In genomic region chr17:76718516-76718915, GRCh38 we compare ENCODE assay signal across 19 cellular contexts. TPM values are rescaled to one million over a fixed set of nuclear protein-coding genes. Genes with fewer than 3 reads are reported as not detected.
DNase-seq lines count a peak whose midpoint lies in the region; ATAC-seq, FAIRE-seq and TF ChIP-seq lines count a peak whose summit lies in the region.
"Had no signal": no experiment of that assay in that cellular context is flagged by ENCODE, and none has a peak within 500 bp of the region (broad histone marks: within the 10 kb centered on the region; RNA-seq: fewer than 3 reads in every experiment).

No MANE protein-coding gene starts in this region.

- H3K36me3 ChIP-seq in ACC112 (ENCODE audit: insufficient read depth, low read length) (peaks cover 37% of the 10 kb centered on the region), astrocyte (ENCODE audit: insufficient read depth, low read length) (peaks cover 58% of the 10 kb centered on the region), lower lobe of right lung (peaks cover 96% of the 10 kb centered on the region)
- H3K36me3 ChIP-seq in CD4-positive, CD25-positive, alpha-beta regulatory T cell (ENCODE audit: control insufficient read depth, insufficient read depth, low read length) = peaks cover 79% of the 10 kb centered on the region

- H3K27ac ChIP-seq in ACC112 (ENCODE audit: low read depth, low read length) (peak overlapping the region; percentile 23; the same call in 1 of the 2 replicates), astrocyte (ENCODE audit: low read depth, low read length) (no peak overlapping the region), lower lobe of right lung (no peak overlapping the region)
- H3K27ac ChIP-seq in CD4-positive, CD25-positive, alpha-beta regulatory T cell (ENCODE audit: insufficient read depth, low read length, poor library complexity, severe bottlenecking) = no peak overlapping the region
- H3K27ac ChIP-seq: KMS-11, SJSA1 had no signal

- H3K27me3 ChIP-seq in ACC112 (ENCODE audit: insufficient read depth, low read length) = no peaks in the 10 kb centered on the region
- H3K27me3 ChIP-seq in CD4-positive, CD25-positive, alpha-beta regulatory T cell (ENCODE audit: control insufficient read depth, insufficient read depth, low read length) = no peaks in the 10 kb centered on the region
- H3K27me3 ChIP-seq in astrocyte (ENCODE audit: insufficient read depth, low read length) = no peaks in the 10 kb centered on the region
- no peaks in the 10 kb centered on the region for H3K27me3 ChIP-seq in lower lobe of right lung (ENCODE audit: low read depth)
- H3K27me3 ChIP-seq: SJSA1 had no signal

- no peak overlapping the region for H3K4me3 Mint-ChIP-seq in CD4-positive, CD25-positive, alpha-beta regulatory T cell
- no peak overlapping the region for H3K4me3 Mint-ChIP-seq in astrocyte (ENCODE audit: unreplicated experiment)
- no peak overlapping the region for H3K4me3 Mint-ChIP-seq in neural crest cell
- H3K4me3 Mint-ChIP-seq: CD4-positive, alpha-beta T cell had no signal

- H2AFZ ChIP-seq in ACC112 (ENCODE audit: low read length, unreplicated experiment) (no peak overlapping the region), astrocyte (ENCODE audit: low read depth, low read length) (no peak overlapping the region)

- TF ChIP-seq CTCF in astrocyte (IDR thresholded peaks at IDR 0.05; ENCODE audit: insufficient read depth, low read depth, low read length) (no peak), neural crest cell (conservative IDR thresholded peaks at IDR 0.05) (no peak), lower lobe of right lung (IDR thresholded peaks at IDR 0.05) (no peak)

- peaks cover 61% of the 10 kb centered on the region for H3K36me3 Mint-ChIP-seq in CD4-positive, CD25-positive, alpha-beta regulatory T cell
- H3K36me3 Mint-ChIP-seq in astrocyte (ENCODE audit: low read depth, unreplicated experiment) (peaks cover 20% of the 10 kb centered on the region), neural crest cell (ENCODE audit: low read depth) (peaks cover 13% of the 10 kb centered on the region)

- H3K4me1 Mint-ChIP-seq in CD4-positive, CD25-positive, alpha-beta regulatory T cell = peaks cover 5 to 47% (median 31%) of the 10 kb centered on the region in 4 donors
- peaks cover 23% of the 10 kb centered on the region for H3K4me1 Mint-ChIP-seq in astrocyte (ENCODE audit: low read depth, unreplicated experiment)
- peaks cover 10% of the 10 kb centered on the region for H3K4me1 Mint-ChIP-seq in neural crest cell

- no peak overlapping the region for H3K9ac ChIP-seq in astrocyte (ENCODE audit: low read length)
- H3K9ac ChIP-seq: KMS-11 had no signal

- H3K27me3 Mint-ChIP-seq in CD4-positive, CD25-positive, alpha-beta regulatory T cell = no peaks in the 10 kb centered on the region
- H3K27me3 Mint-ChIP-seq in astrocyte (ENCODE audit: low read depth, unreplicated experiment) (no peaks in the 10 kb centered on the region), neural crest cell (ENCODE audit: low read depth) (no peaks in the 10 kb centered on the region)
- H3K27me3 Mint-ChIP-seq: CD4-positive, alpha-beta T cell had no signal

- H3K27ac Mint-ChIP-seq in CD4-positive, CD25-positive, alpha-beta regulatory T cell = peak overlapping the region in 2 of 3 donors; percentile 14 to 46
- H3K27ac Mint-ChIP-seq in astrocyte (ENCODE audit: unreplicated experiment) (peak overlapping the region; percentile 34), neural crest cell (ENCODE audit: unreplicated experiment) (peak overlapping the region; percentile 50)
- H3K27ac Mint-ChIP-seq: CD4-positive, alpha-beta T cell had no signal

- H3K9me3 Mint-ChIP-seq in CD4-positive, CD25-positive, alpha-beta regulatory T cell = no peaks in the 10 kb centered on the region
- H3K9me3 Mint-ChIP-seq in astrocyte (ENCODE audit: unreplicated experiment) (no peaks in the 10 kb centered on the region), neural crest cell (no peaks in the 10 kb centered on the region)
- H3K9me3 Mint-ChIP-seq: CD4-positive, alpha-beta T cell had no signal

- H3K4me1 ChIP-seq in ACC112 (ENCODE audit: control insufficient read depth, insufficient read depth, low read length, unreplicated experiment) (peaks cover 22% of the 10 kb centered on the region), astrocyte (ENCODE audit: insufficient read depth, low read length) (peaks cover 28% of the 10 kb centered on the region), lower lobe of right lung (peaks cover 39% of the 10 kb centered on the region)
- H3K4me1 ChIP-seq in CD4-positive, CD25-positive, alpha-beta regulatory T cell (ENCODE audit: control insufficient read depth, insufficient read depth, low read length, poor library complexity, severe bottlenecking) = peaks cover 12% of the 10 kb centered on the region

- no peak overlapping the region for H3K4me3 ChIP-seq in ACC112 (ENCODE audit: low read depth, low read length)
- no peak overlapping the region for H3K4me3 ChIP-seq in CD4-positive, CD25-positive, alpha-beta regulatory T cell (ENCODE audit: low read depth, low read length)
- no peak overlapping the region for H3K4me3 ChIP-seq in astrocyte (ENCODE audit: insufficient read depth, low read depth, low read length)
- no peak overlapping the region for H3K4me3 ChIP-seq in lower lobe of right lung
- H3K4me3 ChIP-seq: SJSA1 had no signal

- H3K4me2 ChIP-seq in astrocyte (ENCODE audit: low read length) = no peak overlapping the region
- H3K4me2 ChIP-seq: KMS-11 had no signal

- no peak for ATAC-seq in CD4-positive, CD25-positive, alpha-beta regulatory T cell (ENCODE audit: low read depth in 2 of 2)
- ATAC-seq in lower lobe of right lung (no peak), HG02678 (IDR thresholded peaks at IDR 0.05; ENCODE audit: unreplicated experiment) (no peak)

- no peak for DNase-seq in CD4-positive, CD25-positive, alpha-beta regulatory T cell
- no peak for DNase-seq in astrocyte (ENCODE audit: low read depth)
- no peak for DNase-seq in neural crest cell (ENCODE audit: low read depth, low spot score)
- DNase-seq in SK-N-DZ (ENCODE audit: low spot score) = no peak
- DNase-seq in lower lobe of right lung = no peak
- DNase-seq: ACHN; CD4-positive, alpha-beta T cell; DMS79 treated with DMSO at 0.1 percent for 48 hours; GOT3; NCI-H1048; NCI-H146; NCI-H2081; NCI-H748 treated with DMSO at 0.1 percent for 48 hours; OCI-M1 had no signal

- peaks cover 71% of the 10 kb centered on the region for H4K20me1 ChIP-seq in astrocyte (ENCODE audit: insufficient read depth, low read length)

- intact Hi-C loops in lower lobe of right lung (cut with DNase I) = no loop called here

- H3K79me2 ChIP-seq in ACC112 (ENCODE audit: control insufficient read depth, insufficient read depth, low read length, unreplicated experiment) (peaks cover 42% of the 10 kb centered on the region), astrocyte (ENCODE audit: insufficient read depth, low read length) (peaks cover 56% of the 10 kb centered on the region)

- no peaks in the 10 kb centered on the region for H3K9me3 ChIP-seq in CD4-positive, CD25-positive, alpha-beta regulatory T cell (ENCODE audit: control insufficient read depth in 2 of 2, low read length in 2 of 2)
- H3K9me3 ChIP-seq in astrocyte (ENCODE audit: insufficient read depth, low read depth, low read length) (no peaks in the 10 kb centered on the region), lower lobe of right lung (no peaks in the 10 kb centered on the region)
- H3K9me3 ChIP-seq: SJSA1 had no signal

- no peak for FAIRE-seq in astrocyte (lab: Jason Lieb, UNC)
- FAIRE-seq: D721Med had no signal

RNA-seq across cellular contexts. Expression of gene MXRA7, which starts 7.8 kb away (rescaled TPM):
- 5.0 TPM for total RNA-seq in CD4-positive, CD25-positive, alpha-beta regulatory T cell
- 1 to 10 TPM; 2.2 to 8.8 (median 5.4) TPM for polyA plus RNA-seq in CD4-positive, CD25-positive, alpha-beta regulatory T cell
- total RNA-seq in astrocyte (177 and 179 TPM in 2 replicates), neural crest cell (46.1 and 54.0 TPM in 2 replicates), lower lobe of right lung (105 TPM)
- 164 and 175 TPM in 2 replicates for polyA plus RNA-seq in SK-N-DZ (2014; cell fraction: cytosol; rRNA removed)
- polyA plus RNA-seq in SK-N-DZ (2014; cell fraction: nucleus; rRNA removed) = 91.7 and 100 TPM in 2 replicates

RNA-seq across cellular contexts. Expression of gene JMJD6, which starts 7.9 kb away (rescaled TPM):
- total RNA-seq in CD4-positive, CD25-positive, alpha-beta regulatory T cell = 124 TPM
- polyA plus RNA-seq in CD4-positive, CD25-positive, alpha-beta regulatory T cell = 10 to 100 TPM; 21.0 to 38.3 (median 33.6) TPM
- total RNA-seq in astrocyte (45.5 and 47.2 TPM in 2 replicates), neural crest cell (25.1 and 29.0 TPM in 2 replicates), lower lobe of right lung (29.6 TPM)
- polyA plus RNA-seq in SK-N-DZ (2014; cell fraction: cytosol; rRNA removed) = 31.5 and 37.4 TPM in 2 replicates
- polyA plus RNA-seq in SK-N-DZ (2014; cell fraction: nucleus; rRNA removed) = 28.4 and 34.2 TPM in 2 replicates

RNA-seq across cellular contexts. Expression of gene METTL23, which starts 8.1 kb away (rescaled TPM):
- total RNA-seq in CD4-positive, CD25-positive, alpha-beta regulatory T cell = 44.1 TPM
- 100 to 1,000 TPM; 130 to 175 (median 162) TPM for polyA plus RNA-seq in CD4-positive, CD25-positive, alpha-beta regulatory T cell
- 24.3 and 26.0 TPM in 2 replicates for total RNA-seq in astrocyte
- total RNA-seq in neural crest cell = 28.7 and 32.3 TPM in 2 replicates
- 54.4 and 64.0 TPM in 2 replicates for polyA plus RNA-seq in SK-N-DZ (2014; cell fraction: cytosol; rRNA removed)
- polyA plus RNA-seq in SK-N-DZ (2014; cell fraction: nucleus; rRNA removed) = 69.4 and 78.4 TPM in 2 replicates
- total RNA-seq in lower lobe of right lung = 31.6 TPM

RNA-seq across cellular contexts. Expression of gene SRSF2, which starts 18.6 kb away (rescaled TPM):
- 444 TPM for total RNA-seq in CD4-positive, CD25-positive, alpha-beta regulatory T cell
- 100 to 1,000 TPM in 1 of 4 donors, 10 to 100 TPM in 3; 86.0 to 113 (median 93.7) TPM for polyA plus RNA-seq in CD4-positive, CD25-positive, alpha-beta regulatory T cell
- total RNA-seq in astrocyte = 143 and 176 TPM in 2 replicates
- total RNA-seq in neural crest cell = 425 and 453 TPM in 2 replicates
- 618 and 705 TPM in 2 replicates for polyA plus RNA-seq in SK-N-DZ (2014; cell fraction: cytosol; rRNA removed)
- 1,335 and 1,788 TPM in 2 replicates for polyA plus RNA-seq in SK-N-DZ (2014; cell fraction: nucleus; rRNA removed)
- 122 TPM for total RNA-seq in lower lobe of right lung

RNA-seq across cellular contexts. Expression of gene MFSD11, which starts 19.4 kb away (rescaled TPM):
- total RNA-seq in CD4-positive, CD25-positive, alpha-beta regulatory T cell = 45.6 TPM
- 10 to 100 TPM; 22.3 to 38.5 (median 26.1) TPM for polyA plus RNA-seq in CD4-positive, CD25-positive, alpha-beta regulatory T cell
- 20.1 and 20.9 TPM in 2 replicates for total RNA-seq in astrocyte
- total RNA-seq in neural crest cell = 29.6 and 31.6 TPM in 2 replicates
- polyA plus RNA-seq in SK-N-DZ (2014; cell fraction: cytosol; rRNA removed) = 33.1 and 35.2 TPM in 2 replicates
- polyA plus RNA-seq in SK-N-DZ (2014; cell fraction: nucleus; rRNA removed) = 48.5 and 64.6 TPM in 2 replicates
- total RNA-seq in lower lobe of right lung = 32.2 TPM
